Comparison of ENCODE assay signal across 8 cellular contexts in genomic region chr10:73998623-73999622, GRCh38. TPM values are rescaled to one million over a fixed set of nuclear protein-coding genes. Genes with fewer than 3 reads are reported as not detected.
DNase-seq lines count a peak whose midpoint lies in the region; ATAC-seq and TF ChIP-seq lines count a peak whose summit lies in the region.

No MANE protein-coding gene starts in this region.

- H3K4me3 Mint-ChIP-seq in activated CD4-positive, alpha-beta T cell treated with anti-CD3 and anti-CD28 coated beads for 36 hours, result peak overlapping the region; percentile 89
- peak overlapping the region; percentile 95 for H3K4me3 Mint-ChIP-seq in glutamatergic neuron (ENCODE audit: unreplicated experiment)

- H3K27ac Mint-ChIP-seq in activated CD4-positive, alpha-beta T cell treated with anti-CD3 and anti-CD28 coated beads for 36 hours, result peak overlapping the region; percentile 59
- H3K27ac Mint-ChIP-seq in activated naive CD4-positive, alpha-beta T cell treated with anti-CD3 and anti-CD28 coated beads, Interleukin-2, amount 50 U/mL, for 72 hours, result peak overlapping the region; percentile 23 to 86
- H3K27ac Mint-ChIP-seq in glutamatergic neuron (ENCODE audit: unreplicated experiment), result peak overlapping the region; percentile 82

- no peaks in the 10 kb centered on the region for H3K9me3 Mint-ChIP-seq in activated CD4-positive, alpha-beta T cell treated with anti-CD3 and anti-CD28 coated beads for 36 hours (ENCODE audit: low read depth)
- no peaks in the 10 kb centered on the region for H3K9me3 Mint-ChIP-seq in activated naive CD4-positive, alpha-beta T cell treated with anti-CD3 and anti-CD28 coated beads, Interleukin-2, amount 50 U/mL, for 72 hours
- peaks cover 10% of the 10 kb centered on the region for H3K9me3 Mint-ChIP-seq in glutamatergic neuron (ENCODE audit: unreplicated experiment)

- peaks cover 5% of the 10 kb centered on the region for H3K36me3 Mint-ChIP-seq in activated CD4-positive, alpha-beta T cell treated with anti-CD3 and anti-CD28 coated beads for 36 hours (ENCODE audit: low read depth)
- H3K36me3 Mint-ChIP-seq in activated naive CD4-positive, alpha-beta T cell treated with anti-CD3 and anti-CD28 coated beads, Interleukin-2, amount 50 U/mL, for 72 hours, result peaks cover 0 to 8% of the 10 kb centered on the region in 2 donors
- no peaks in the 10 kb centered on the region for H3K36me3 Mint-ChIP-seq in glutamatergic neuron (ENCODE audit: unreplicated experiment)

- no peaks in the 10 kb centered on the region for H3K27me3 ChIP-seq in neutrophil

- no peak for ATAC-seq in activated CD4-positive, alpha-beta T cell treated with anti-CD3 and anti-CD28 coated beads for 36 hours
- no peak for ATAC-seq in activated naive CD4-positive, alpha-beta T cell treated with anti-CD3 and anti-CD28 coated beads, Interleukin-2, amount 50 U/mL, for 72 hours
- ATAC-seq in GM19035 (IDR thresholded peaks at IDR 0.05; ENCODE audit: unreplicated experiment), result no peak

- H3K27me3 Mint-ChIP-seq in activated CD4-positive, alpha-beta T cell treated with anti-CD3 and anti-CD28 coated beads for 36 hours, result no peaks in the 10 kb centered on the region
- peaks cover 7% of the 10 kb centered on the region for H3K27me3 Mint-ChIP-seq in glutamatergic neuron (ENCODE audit: unreplicated experiment)

- intact Hi-C loops in activated CD4-positive, alpha-beta T cell treated with anti-CD3 and anti-CD28 coated beads for 36 hours (cut with DNase I, micrococcal nuclease), result loop anchor here (1.0 to 10.0 kb wide), 9 partner anchors 42 to 1236 kb away; partner anchors contain the start of genes COMTD1 (in 1 of the 2), DNAJC9 (in 1 of the 2), NDST2 (in 1 of the 2) and P4HA1 (in 1 of the 2)

- peak; percentile 44 for DNase-seq in activated CD4-positive, alpha-beta T cell treated with anti-CD3 and anti-CD28 coated beads for 36 hours
- no peak for DNase-seq in activated CD4-positive, alpha-beta T cell treated with anti-CD3 and anti-CD28 coated beads for 1 hour
- peak; percentile 50 for DNase-seq in NCI-H460 (ENCODE audit: extremely low read depth, low read depth)
- peak in 1 of 2 donors; percentile 7 for DNase-seq in activated naive CD4-positive, alpha-beta T cell treated with anti-CD3 and anti-CD28 coated beads, Interleukin-2, amount 50 U/mL, for 72 hours (ENCODE audit: low spot score in 2 of 2)
- peak; percentile 61 for DNase-seq in glutamatergic neuron
- no peak for DNase-seq in SHP77 treated with DMSO at 0.1 percent for 48 hours (lab: John Stamatoyannopoulos, UW)

- TF ChIP-seq CTCF in glutamatergic neuron (IDR thresholded peaks at IDR 0.05; ENCODE audit: partially characterized antibody, unreplicated experiment) (no peak), neutrophil (IDR thresholded peaks at IDR 0.05) (no peak)

- POLR2A ChIA-PET in activated CD4-positive, alpha-beta T cell treated with anti-CD3 and anti-CD28 coated beads for 36 hours (lab: Charles Lee), result interaction anchor here (0.6 to 1.6 kb wide), 3 partner anchors 43 to 183 kb away, joined by 3 to 9 read pairs (median 5); no protein-coding TSS in a partner anchor

- H3K27ac ChIP-seq in neutrophil, result peak overlapping the region; percentile 93

- H3K4me1 ChIP-seq in neutrophil (ENCODE audit: control insufficient read depth in 1 of 2, insufficient read depth in 1 of 2, low read depth in 1 of 2, low read length in 1 of 2), result peaks cover 65 to 81% of the 10 kb centered on the region in 2 experiments

- H3K36me3 ChIP-seq in neutrophil, result no peaks in the 10 kb centered on the region

- CTCF ChIA-PET in activated CD4-positive, alpha-beta T cell treated with anti-CD3 and anti-CD28 coated beads for 36 hours (lab: Charles Lee), result interaction anchor here (0.7 to 1.4 kb wide), 5 partner anchors 10 to 113 kb away, joined by 3 to 5 read pairs (median 3); no protein-coding TSS in a partner anchor

- peaks cover 33% of the 10 kb centered on the region for H3K4me1 Mint-ChIP-seq in activated CD4-positive, alpha-beta T cell treated with anti-CD3 and anti-CD28 coated beads for 36 hours
- peaks cover 10% of the 10 kb centered on the region for H3K4me1 Mint-ChIP-seq in glutamatergic neuron (ENCODE audit: low read depth, unreplicated experiment)

- peak overlapping the region; percentile 88 to 99 for H3K4me3 ChIP-seq in neutrophil (ENCODE audit: low read depth in 1 of 2, low read length in 1 of 2)

- no peaks in the 10 kb centered on the region for H3K9me3 ChIP-seq in neutrophil

RNA-seq across cellular contexts. Expression of gene VCL, which starts 1.0 kb away (rescaled TPM):
- total RNA-seq in activated CD4-positive, alpha-beta T cell treated with anti-CD3 and anti-CD28 coated beads for 36 hours, result 10 to 100 TPM; 20.7 to 22.7 TPM
- 73.9 and 75.7 TPM in 2 replicates for total RNA-seq in NCI-H460 (2014; rRNA removed; shearing (Covaris generic))
- 72.8 and 103 TPM in 2 replicates for polyA plus RNA-seq in NCI-H460 (2014; cell fraction: nucleus; rRNA removed)
- 10 to 100 TPM in 1 of 2 donors, 1 to 10 TPM in 1; 9.7 to 15.6 TPM for total RNA-seq in activated naive CD4-positive, alpha-beta T cell treated with anti-CD3 and anti-CD28 coated beads, Interleukin-2, amount 50 U/mL, for 72 hours
- 42.1 TPM for total RNA-seq in glutamatergic neuron (ENCODE audit: unreplicated experiment)

Comparison
In these comparisons a context has a peak if more than half of its experiments do, and no peak if none do; other contexts are left out.
1. DNase-seq: peak in activated CD4-positive, alpha-beta T cell treated with anti-CD3 and anti-CD28 coated beads for 36 hours (single experiment), NCI-H460 (single experiment) and glutamatergic neuron (single experiment); none in activated CD4-positive, alpha-beta T cell treated with anti-CD3 and anti-CD28 coated beads for 1 hour (single experiment) and SHP77 treated with DMSO at 0.1 percent for 48 hours (single experiment).
2. Peak in every context shown above with its lines, with median percentiles within 50 percentile points of each other: H3K27ac Mint-ChIP-seq.